Comparison of ENCODE assay signal across 1 cellular context in genomic region chr6:99030915-99031314, GRCh38.
TF ChIP-seq lines count a peak whose summit lies in the region.

No MANE protein-coding gene starts in this region.

TF ChIP-seq in GM23338, 12 proteins besides CTCF, POLR2A, EP300 and RAD21:
- TF ChIP-seq ZNF462 (CRISPR knock-in tag; IDR thresholded peaks at IDR 0.05) (no peak), STAT1 (IDR thresholded peaks at IDR 0.05; ENCODE audit: unreplicated experiment) (no peak), CREB1 (CRISPR knock-in tag; IDR thresholded peaks at IDR 0.05; ENCODE audit: low read depth) (no peak), EZH2 (IDR thresholded peaks at IDR 0.05; ENCODE audit: low read depth, unreplicated experiment) (no peak), ZNF114 (CRISPR knock-in tag; IDR thresholded peaks at IDR 0.05) (no peak), REST (IDR thresholded peaks at IDR 0.05; ENCODE audit: unreplicated experiment) (no peak), EZH2phosphoT487 (IDR thresholded peaks at IDR 0.05; ENCODE audit: unreplicated experiment) (no peak), ZNF331 (CRISPR knock-in tag; IDR thresholded peaks at IDR 0.05; ENCODE audit: low read depth) (no peak), ETS1 (IDR thresholded peaks at IDR 0.05) (no peak), POLR2AphosphoS5 (IDR thresholded peaks at IDR 0.05; ENCODE audit: low read depth) (no peak), JUNB (IDR thresholded peaks at IDR 0.05; ENCODE audit: unreplicated experiment) (no peak)
TF ChIP-seq in GM23338: peak in this region for 0.
